ENCODE assay signal across 18 cellular contexts in genomic region chr17:79011451-79012147, GRCh38. TPM values are rescaled to one million over a fixed set of nuclear protein-coding genes. Genes with fewer than 3 reads are reported as not detected.
DNase-seq lines count a peak whose midpoint lies in the region; ATAC-seq and TF ChIP-seq lines count a peak whose summit lies in the region.
"Had no signal": no experiment of that assay in that cellular context is flagged by ENCODE, and none has a peak within 500 bp of the region (broad histone marks: within the 10 kb centered on the region; RNA-seq: fewer than 3 reads in every experiment).

No MANE protein-coding gene starts in this region.

- peak overlapping the region; percentile 64 for H3K27ac Mint-ChIP-seq in activated T-cell treated with anti-CD3 and anti-CD28 coated beads, Interleukin-2, amount 50 U/mL, for 72 hours
- peak overlapping the region; percentile 19 for H3K27ac Mint-ChIP-seq in activated B cell treated with CpG ODN at 0.5 μM for 24 hours

- H3K9ac ChIP-seq in smooth muscle cell (ENCODE audit: low read depth): no peak overlapping the region

- H4K20me1 ChIP-seq in smooth muscle cell (ENCODE audit: low read depth): peaks cover 23% of the 10 kb centered on the region

- no peak for ATAC-seq in activated T-cell treated with anti-CD3 and anti-CD28 coated beads, Interleukin-2, amount 50 U/mL, for 72 hours (replicated peaks in 1 of 2)
- ATAC-seq in activated B cell treated with CpG ODN at 0.5 μM for 24 hours (ENCODE audit: low read depth): no peak
- ATAC-seq in GM18861 (IDR thresholded peaks at IDR 0.05; ENCODE audit: unreplicated experiment): no peak

- intact Hi-C loops in activated B cell treated with CpG ODN at 0.5 μM for 24 hours (cut with micrococcal nuclease): loop anchor here (1.0 kb wide), 1 partner anchor 63 kb away; the partner anchor contains the start of gene ENGASE

- H3K36me3 Mint-ChIP-seq in activated T-cell treated with anti-CD3 and anti-CD28 coated beads, Interleukin-2, amount 50 U/mL, for 72 hours (ENCODE audit: insufficient read depth in 2 of 2): peaks cover 9% of the 10 kb centered on the region in 2 donors
- H3K36me3 Mint-ChIP-seq in activated B cell treated with CpG ODN at 0.5 μM for 24 hours (ENCODE audit: low read depth): peaks cover 13% of the 10 kb centered on the region

- CTCF ChIA-PET in activated B cell treated with CpG ODN at 0.5 μM for 24 hours (lab: Charles Lee): no interaction called here

- H3K27me3 Mint-ChIP-seq in activated T-cell treated with anti-CD3 and anti-CD28 coated beads, Interleukin-2, amount 50 U/mL, for 72 hours (ENCODE audit: low read depth): peaks cover 7% of the 10 kb centered on the region
- H3K27me3 Mint-ChIP-seq in activated B cell treated with CpG ODN at 0.5 μM for 24 hours: peaks cover 8% of the 10 kb centered on the region

- WGBS in smooth muscle cell (ENCODE audit: low lambda C conversion rate): 62% methylated on average over 5 of the region's 5 CpGs

- no peak for DNase-seq in activated T-cell treated with anti-CD3 and anti-CD28 coated beads, Interleukin-2, amount 50 U/mL, for 72 hours
- DNase-seq in activated T-cell treated with anti-CD3 and anti-CD28 coated beads for 4 hours: no peak
- no peak for DNase-seq in activated B cell treated with CpG ODN at 0.5 μM for 24 hours
- DNase-seq in foreskin fibroblast: peak; percentile 91 to 93
- no peak for DNase-seq in smooth muscle cell (lab: John Stamatoyannopoulos, UW; ENCODE audit: unreplicated experiment)
- no peak for DNase-seq in GDM1 (lab: John Stamatoyannopoulos, UW)
- DNase-seq in SIG-M5 (lab: John Stamatoyannopoulos, UW): no peak
- DNase-seq: 8988T; central memory CD4-positive, alpha-beta T cell; NCI-H1105 treated with DMSO at 0.1 percent for 48 hours; NCI-H526 treated with DMSO at 0.1 percent for 48 hours; stimulated activated CD4-positive, alpha-beta T cell treated with anti-CD3 and anti-CD28 coated beads, Interleukin-4, amount 100 ng/mL, for 24 hours had no signal

- H3K27ac ChIP-seq in smooth muscle cell (ENCODE audit: low read depth): peak overlapping the region; percentile 29
- H3K27ac ChIP-seq: HL-60, SJSA1 had no signal

- POLR2A ChIA-PET in activated B cell treated with CpG ODN at 0.5 μM for 24 hours (lab: Charles Lee): no interaction called here

- H3K4me2 ChIP-seq in smooth muscle cell: no peak overlapping the region

- H3K4me3 ChIP-seq in foreskin fibroblast (ENCODE audit: low read depth in 1 of 2, low read length in 2 of 2): no peak overlapping the region
- H3K4me3 ChIP-seq in smooth muscle cell: no peak overlapping the region
- H3K4me3 ChIP-seq: lung, SJSA1, suprapubic skin had no signal

- H3K9me3 Mint-ChIP-seq in activated T-cell treated with anti-CD3 and anti-CD28 coated beads, Interleukin-2, amount 50 U/mL, for 72 hours: peaks cover 2 to 3% of the 10 kb centered on the region in 2 donors
- H3K9me3 Mint-ChIP-seq in activated B cell treated with CpG ODN at 0.5 μM for 24 hours: no peaks in the 10 kb centered on the region

- TF ChIP-seq CTCF in activated B cell treated with CpG ODN at 0.5 μM for 24 hours (IDR thresholded peaks at IDR 0.05) (no peak), foreskin fibroblast (IDR thresholded peaks at IDR 0.05; ENCODE audit: low read depth, low read length) (no peak), smooth muscle cell (IDR thresholded peaks at IDR 0.05; ENCODE audit: borderline replicate concordance, insufficient read depth, poor library complexity, severe bottlenecking) (no peak)

- H3K79me2 ChIP-seq in smooth muscle cell (ENCODE audit: low read depth): peaks cover 28% of the 10 kb centered on the region

- peaks cover 5% of the 10 kb centered on the region for H3K4me1 ChIP-seq in smooth muscle cell (ENCODE audit: low read depth)

- H3F3A ChIP-seq in smooth muscle cell (ENCODE audit: low read depth): no peaks in the 10 kb centered on the region

- peak overlapping the region in 1 of 2 donors; percentile 92 for H3K4me3 Mint-ChIP-seq in activated T-cell treated with anti-CD3 and anti-CD28 coated beads, Interleukin-2, amount 50 U/mL, for 72 hours
- no peak overlapping the region for H3K4me3 Mint-ChIP-seq in activated B cell treated with CpG ODN at 0.5 μM for 24 hours

- no peaks in the 10 kb centered on the region for H3K27me3 ChIP-seq in smooth muscle cell (ENCODE audit: low read depth)
- H3K27me3 ChIP-seq: SJSA1, suprapubic skin had no signal

- H3K4me1 Mint-ChIP-seq in activated T-cell treated with anti-CD3 and anti-CD28 coated beads, Interleukin-2, amount 50 U/mL, for 72 hours (ENCODE audit: low read depth): peaks cover 41% of the 10 kb centered on the region
- peaks cover 29% of the 10 kb centered on the region for H3K4me1 Mint-ChIP-seq in activated B cell treated with CpG ODN at 0.5 μM for 24 hours

- no peaks in the 10 kb centered on the region for H3K36me3 ChIP-seq in smooth muscle cell (ENCODE audit: low read depth)
- H3K36me3 ChIP-seq: suprapubic skin had no signal

- no peaks in the 10 kb centered on the region for H3K9me3 ChIP-seq in smooth muscle cell (replicated peaks; ENCODE audit: low read depth)
- H3K9me3 ChIP-seq: SJSA1, suprapubic skin had no signal

- peak overlapping the region; percentile 89 for H2AFZ ChIP-seq in smooth muscle cell (ENCODE audit: low read depth)

RNA-seq across cellular contexts. Expression of gene CANT1, which starts 2.0 kb away (rescaled TPM):
- 10 to 100 TPM; 52.9 to 58.1 TPM for total RNA-seq in activated T-cell treated with anti-CD3 and anti-CD28 coated beads, Interleukin-2, amount 50 U/mL, for 72 hours
- total RNA-seq in activated B cell treated with CpG ODN at 0.5 μM for 24 hours (39.3 and 44.6 TPM in 2 replicates), smooth muscle cell (41.9 and 42.1 TPM in 2 replicates)
- polyA plus RNA-seq in smooth muscle cell: 36.5 and 38.3 TPM in 2 replicates

RNA-seq across cellular contexts. Expression of gene C1QTNF1, which starts 12.4 kb away (rescaled TPM):
- under 1 TPM; 0.31 to 0.88 TPM for total RNA-seq in activated T-cell treated with anti-CD3 and anti-CD28 coated beads, Interleukin-2, amount 50 U/mL, for 72 hours
- total RNA-seq in activated B cell treated with CpG ODN at 0.5 μM for 24 hours (not detected in 2 replicates), smooth muscle cell (5.1 and 5.7 TPM in 2 replicates)
- 9.4 and 10.0 TPM in 2 replicates for polyA plus RNA-seq in smooth muscle cell
- total RNA-seq: activated T-helper 2 cell treated with anti-CD3 and anti-CD28 coated beads, Interferon-gamma antibody, Interleukin-2, Interleukin-4, amounts not matched to agents 10 μg/mL and 5 μg/mL and 100 μg/mL, durations not matched to agents 14 hours and 24 hours and 36 hours had no signal

RNA-seq across cellular contexts. Expression of gene LGALS3BP, which starts 31.9 kb away (rescaled TPM):
- 10 to 100 TPM; 23.1 to 28.2 TPM for total RNA-seq in activated T-cell treated with anti-CD3 and anti-CD28 coated beads, Interleukin-2, amount 50 U/mL, for 72 hours
- total RNA-seq in activated B cell treated with CpG ODN at 0.5 μM for 24 hours: 1.3 and 3.5 TPM in 2 replicates
- total RNA-seq in smooth muscle cell: 55.7 and 66.5 TPM in 2 replicates
- 110 and 151 TPM in 2 replicates for polyA plus RNA-seq in smooth muscle cell

Comparison
In these comparisons a context has a peak if more than half of its experiments do, and no peak if none do; other contexts are left out.
1. DNase-seq: peak in foreskin fibroblast (2 of 2); none in activated T-cell treated with anti-CD3 and anti-CD28 coated beads, Interleukin-2, amount 50 U/mL, for 72 hours (0 of 2), activated T-cell treated with anti-CD3 and anti-CD28 coated beads for 4 hours (single experiment), activated B cell treated with CpG ODN at 0.5 μM for 24 hours (single experiment), smooth muscle cell (single experiment), GDM1 (single experiment) and SIG-M5 (single experiment).